Comparison of ENCODE assay signal across 1 cellular context in genomic region chr20:47231382-47232042, GRCh38.
TF ChIP-seq lines count a peak whose summit lies in the region.

No MANE protein-coding gene starts in this region.

TF ChIP-seq in SK-N-SH treated with all-trans-retinoic acid at 6 μM for 48 hours, 23 proteins besides CTCF, POLR2A, EP300 and RAD21 (continued from another document):
- TF ChIP-seq, protein P1, sequence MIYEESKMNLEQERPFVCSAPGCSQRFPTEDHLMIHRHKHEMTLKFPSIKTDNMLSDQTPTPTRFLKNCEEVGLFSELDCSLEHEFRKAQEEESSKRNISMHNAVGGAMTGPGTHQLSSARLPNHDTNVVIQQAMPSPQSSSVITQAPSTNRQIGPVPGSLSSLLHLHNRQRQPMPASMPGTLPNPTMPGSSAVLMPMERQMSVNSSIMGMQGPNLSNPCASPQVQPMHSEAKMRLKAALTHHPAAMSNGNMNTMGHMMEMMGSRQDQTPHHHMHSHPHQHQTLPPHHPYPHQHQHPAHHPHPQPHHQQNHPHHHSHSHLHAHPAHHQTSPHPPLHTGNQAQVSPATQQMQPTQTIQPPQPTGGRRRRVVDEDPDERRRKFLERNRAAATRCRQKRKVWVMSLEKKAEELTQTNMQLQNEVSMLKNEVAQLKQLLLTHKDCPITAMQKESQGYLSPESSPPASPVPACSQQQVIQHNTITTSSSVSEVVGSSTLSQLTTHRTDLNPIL (CRISPR knock-in tag; IDR thresholded peaks at IDR 0.05; ENCODE audit: low read depth): no peak
- TF ChIP-seq OSR1 (CRISPR knock-in tag; IDR thresholded peaks at IDR 0.05) (no peak), BACH2 (CRISPR knock-in tag; IDR thresholded peaks at IDR 0.05; ENCODE audit: borderline replicate concordance) (no peak), TCF4 (CRISPR knock-in tag; IDR thresholded peaks at IDR 0.05; ENCODE audit: borderline replicate concordance) (no peak), ISL1 (CRISPR knock-in tag; IDR thresholded peaks at IDR 0.05) (no peak), POU6F1 (CRISPR knock-in tag; IDR thresholded peaks at IDR 0.05; ENCODE audit: borderline replicate concordance, low read depth) (no peak), PPARA (CRISPR knock-in tag; IDR thresholded peaks at IDR 0.05; ENCODE audit: borderline replicate concordance) (no peak)
